Comparison of ENCODE assay signal across 29 cellular contexts in genomic region chr9:94931725-94932124, GRCh38.
DNase-seq lines count a peak whose midpoint lies in the region; ATAC-seq and TF ChIP-seq lines count a peak whose summit lies in the region.
"Had no signal": no experiment of that assay in that cellular context is flagged by ENCODE, and none has a peak within 500 bp of the region (broad histone marks: within the 10 kb centered on the region; RNA-seq: fewer than 3 reads in every experiment).

No MANE protein-coding gene starts in this region.

- no peak overlapping the region for H4K8ac ChIP-seq in mesenchymal stem cell (ENCODE audit: low read length)

- no peaks in the 10 kb centered on the region for H3K9me3 ChIP-seq in mesenchymal stem cell (ENCODE audit: control insufficient read depth, low read length)
- H3K9me3 ChIP-seq in transverse colon: no peaks in the 10 kb centered on the region
- H3K9me3 ChIP-seq: lower lobe of right lung, ovary, upper lobe of right lung had no signal

- intact Hi-C loops in transverse colon (cut with DNase I; ENCODE audit: low total_unique reads): no loop called here

- in situ Hi-C loops in transverse colon (cut with MboI; ENCODE audit: low pct_ligation_motif_present in 1 of 4, low pct_unique_long_range_greater_than_20kb in 1 of 4, low sequenced_read_pairs in 3 of 4): loop anchor here in 1 of 4 donors (25.0 kb wide), 1 partner anchor 94 kb away; no protein-coding TSS in a partner anchor

- peaks cover 2% of the 10 kb centered on the region for H3K36me3 Mint-ChIP-seq in activated T-cell treated with anti-CD3 and anti-CD28 coated beads, Interleukin-2, amount 50 U/mL, for 24 hours (ENCODE audit: low read depth)
- no peaks in the 10 kb centered on the region for H3K36me3 Mint-ChIP-seq in activated T-cell treated with anti-CD3 and anti-CD28 coated beads, Interleukin-2, amount 50 U/mL, for 72 hours (ENCODE audit: insufficient read depth in 2 of 2)

- H2BK12ac ChIP-seq in mesenchymal stem cell (ENCODE audit: low read length in 2 of 2): no peak overlapping the region

- DNase-seq in activated T-cell treated with anti-CD3 and anti-CD28 coated beads, Interleukin-2, amount 50 U/mL, for 24 hours: no peak
- no peak for DNase-seq in activated T-cell treated with anti-CD3 and anti-CD28 coated beads, Interleukin-2, amount 50 U/mL, for 72 hours
- DNase-seq in astrocyte of the hippocampus (ENCODE audit: low read depth, low spot score) (peak; percentile 37), mesenchymal stem cell (no peak), transverse colon (no peak), occipital lobe (lab: John Stamatoyannopoulos, UW) (no peak), NCI-H69 (lab: John Stamatoyannopoulos, UW) (no peak)
- DNase-seq: activated CD4-positive, alpha-beta memory T cell treated with anti-CD3 and anti-CD28 coated beads, Interleukin-2, amount 10 ng/mL, durations not matched to agents 7 days and 5 days; activated CD4-positive, alpha-beta T cell treated with anti-CD3 and anti-CD28 coated beads for 1 hour; activated CD8-positive, alpha-beta memory T cell treated with anti-CD3 and anti-CD28 coated beads, Interleukin-2, amount 50 U/mL, for 4 hours; activated naive CD4-positive, alpha-beta T cell treated with anti-CD3 and anti-CD28 coated beads, Interleukin-2, amount 50 U/mL, for 16 hours; amniotic stem cell; C1 segment of cervical spinal cord; cortex of kidney; effector memory CD4-positive, alpha-beta T cell; lower lobe of right lung; NCI-H1092; NCI-H1694; NCI-H2171; NCI-H524; retina; SHP77; upper lobe of right lung had no signal

- TF ChIP-seq CTCF in transverse colon (IDR thresholded peaks at IDR 0.05): no peak

- H3K27ac ChIP-seq in mesenchymal stem cell (ENCODE audit: low read length, poor library complexity, severe bottlenecking): no peak overlapping the region
- H3K27ac ChIP-seq in transverse colon: peak overlapping the region; percentile 42 to 73 (median 67)
- H3K27ac ChIP-seq: 22Rv1, lower lobe of right lung, ovary, upper lobe of right lung had no signal

- H3K36me3 ChIP-seq in mesenchymal stem cell (ENCODE audit: control insufficient read depth in 1 of 2, insufficient read depth in 2 of 2, low read depth in 1 of 2, low read length in 2 of 2) (peaks cover 0 to 23% of the 10 kb centered on the region in 2 experiments), transverse colon (no peaks in the 10 kb centered on the region)
- H3K36me3 ChIP-seq: lower lobe of right lung, ovary, upper lobe of right lung had no signal

- no peak overlapping the region for H2BK120ac ChIP-seq in mesenchymal stem cell (ENCODE audit: low read depth, low read length)

- H2BK15ac ChIP-seq in mesenchymal stem cell (ENCODE audit: low read depth, poor library complexity, severe bottlenecking): no peak overlapping the region

- 89% methylated on average over 4 of the region's 6 CpGs for WGBS in mesenchymal stem cell
- WGBS in transverse colon (ENCODE audit: low coverage in 1 of 2), 2 donors: 71 to 74% methylated on average over 4 to 6 of the region's 6 CpGs

- no peak overlapping the region for H3K14ac ChIP-seq in mesenchymal stem cell (ENCODE audit: low read length in 2 of 2)

- H3K4me1 Mint-ChIP-seq in activated T-cell treated with anti-CD3 and anti-CD28 coated beads, Interleukin-2, amount 50 U/mL, for 24 hours (ENCODE audit: low read depth): no peaks in the 10 kb centered on the region
- no peaks in the 10 kb centered on the region for H3K4me1 Mint-ChIP-seq in activated T-cell treated with anti-CD3 and anti-CD28 coated beads, Interleukin-2, amount 50 U/mL, for 72 hours (ENCODE audit: low read depth)
- H3K4me1 Mint-ChIP-seq: activated CD4-positive, alpha-beta memory T cell treated with anti-CD3 and anti-CD28 coated beads, Interleukin-2, amount 10 ng/mL, durations not matched to agents 7 days and 5 days; stimulated activated memory B cell treated with anti-CD40 and anti-IgM and Interleukin-4, amounts not matched to agents 10 μg/mL and 1 μg/mL and 100 μg/mL, for 72 hours had no signal

- H3K79me1 ChIP-seq in mesenchymal stem cell (replicated peaks; ENCODE audit: low read length, poor library complexity, severe bottlenecking): peaks cover 33% of the 10 kb centered on the region

- H2AFZ ChIP-seq in mesenchymal stem cell (ENCODE audit: low read depth, low read length): no peak overlapping the region

- no peak overlapping the region for H4K91ac ChIP-seq in mesenchymal stem cell (ENCODE audit: low read length)

- no peaks in the 10 kb centered on the region for H3K27me3 Mint-ChIP-seq in activated T-cell treated with anti-CD3 and anti-CD28 coated beads, Interleukin-2, amount 50 U/mL, for 24 hours
- H3K27me3 Mint-ChIP-seq in activated T-cell treated with anti-CD3 and anti-CD28 coated beads, Interleukin-2, amount 50 U/mL, for 72 hours (ENCODE audit: low read depth): no peaks in the 10 kb centered on the region
- H3K27me3 Mint-ChIP-seq: activated CD4-positive, alpha-beta memory T cell treated with anti-CD3 and anti-CD28 coated beads, Interleukin-2, amount 10 ng/mL, durations not matched to agents 7 days and 5 days; stimulated activated memory B cell treated with anti-CD40 and anti-IgM and Interleukin-4, amounts not matched to agents 10 μg/mL and 1 μg/mL and 100 μg/mL, for 72 hours had no signal

- no peak for TF ChIP-seq POLR2A in transverse colon (IDR thresholded peaks at IDR 0.05)

- no peak overlapping the region for H3K9ac ChIP-seq in mesenchymal stem cell (ENCODE audit: low read length)

- no peaks in the 10 kb centered on the region for H3K27me3 ChIP-seq in mesenchymal stem cell (ENCODE audit: control insufficient read depth in 1 of 2, insufficient read depth in 1 of 2, low read length in 2 of 2)
- no peaks in the 10 kb centered on the region for H3K27me3 ChIP-seq in transverse colon
- H3K27me3 ChIP-seq: ovary, upper lobe of right lung had no signal

- H3K4me1 ChIP-seq in mesenchymal stem cell (ENCODE audit: control insufficient read depth, insufficient read depth, low read depth, low read length) (peaks cover 25% of the 10 kb centered on the region), transverse colon (peaks cover 0 to 36% (median 12%) of the 10 kb centered on the region in 4 donors)

- H3K4me2 ChIP-seq in mesenchymal stem cell (ENCODE audit: low read length, poor library complexity, severe bottlenecking): no peak overlapping the region

- no peak overlapping the region for H2BK5ac ChIP-seq in mesenchymal stem cell (ENCODE audit: low read depth, low read length, poor library complexity, severe bottlenecking)

- peak overlapping the region; percentile 7 for H3K27ac Mint-ChIP-seq in activated T-cell treated with anti-CD3 and anti-CD28 coated beads, Interleukin-2, amount 50 U/mL, for 24 hours
- H3K27ac Mint-ChIP-seq in activated T-cell treated with anti-CD3 and anti-CD28 coated beads, Interleukin-2, amount 50 U/mL, for 72 hours: no peak overlapping the region
- H3K27ac Mint-ChIP-seq: activated CD4-positive, alpha-beta memory T cell treated with anti-CD3 and anti-CD28 coated beads, Interleukin-2, amount 10 ng/mL, durations not matched to agents 7 days and 5 days; stimulated activated memory B cell treated with anti-CD40 and anti-IgM and Interleukin-4, amounts not matched to agents 10 μg/mL and 1 μg/mL and 100 μg/mL, for 72 hours; T-helper 2 cell treated with Interferon-gamma antibody and Interleukin-4, amounts not matched to agents 5 μg/mL and 100 μg/mL, for 36 hours had no signal

- H3K4ac ChIP-seq in mesenchymal stem cell (ENCODE audit: low read depth in 1 of 2, low read length in 2 of 2): no peak overlapping the region

- no peak overlapping the region for H3K4me3 Mint-ChIP-seq in activated T-cell treated with anti-CD3 and anti-CD28 coated beads, Interleukin-2, amount 50 U/mL, for 24 hours
- no peak overlapping the region for H3K4me3 Mint-ChIP-seq in activated T-cell treated with anti-CD3 and anti-CD28 coated beads, Interleukin-2, amount 50 U/mL, for 72 hours
- H3K4me3 Mint-ChIP-seq: activated CD4-positive, alpha-beta memory T cell treated with anti-CD3 and anti-CD28 coated beads, Interleukin-2, amount 10 ng/mL, durations not matched to agents 7 days and 5 days; stimulated activated memory B cell treated with anti-CD40 and anti-IgM and Interleukin-4, amounts not matched to agents 10 μg/mL and 1 μg/mL and 100 μg/mL, for 72 hours; T-helper 2 cell treated with Interferon-gamma antibody and Interleukin-4, amounts not matched to agents 5 μg/mL and 100 μg/mL, for 36 hours had no signal

- no peak for TF ChIP-seq EP300 in transverse colon (IDR thresholded peaks at IDR 0.05; ENCODE audit: low read depth)

- H3K23ac ChIP-seq in mesenchymal stem cell (ENCODE audit: low read length in 2 of 2): no peak overlapping the region

- no peaks in the 10 kb centered on the region for H3K9me3 Mint-ChIP-seq in activated T-cell treated with anti-CD3 and anti-CD28 coated beads, Interleukin-2, amount 50 U/mL, for 24 hours
- no peaks in the 10 kb centered on the region for H3K9me3 Mint-ChIP-seq in activated T-cell treated with anti-CD3 and anti-CD28 coated beads, Interleukin-2, amount 50 U/mL, for 72 hours
- H3K9me3 Mint-ChIP-seq: activated CD4-positive, alpha-beta memory T cell treated with anti-CD3 and anti-CD28 coated beads, Interleukin-2, amount 10 ng/mL, durations not matched to agents 7 days and 5 days; stimulated activated memory B cell treated with anti-CD40 and anti-IgM and Interleukin-4, amounts not matched to agents 10 μg/mL and 1 μg/mL and 100 μg/mL, for 72 hours; T-helper 2 cell treated with Interferon-gamma antibody and Interleukin-4, amounts not matched to agents 5 μg/mL and 100 μg/mL, for 36 hours had no signal

- peak overlapping the region; percentile 89 for H2AK5ac ChIP-seq in mesenchymal stem cell (ENCODE audit: low read length, severe bottlenecking)

- H3K4me3 ChIP-seq in mesenchymal stem cell (ENCODE audit: insufficient read depth in 1 of 2, low read depth in 1 of 2, low read length in 2 of 2) (no peak overlapping the region), transverse colon (no peak overlapping the region)
- H3K4me3 ChIP-seq: lower lobe of right lung, ovary, upper lobe of right lung had no signal

- ATAC-seq in activated T-cell treated with anti-CD3 and anti-CD28 coated beads, Interleukin-2, amount 50 U/mL, for 72 hours (replicated peaks in 1 of 2): no peak
- no peak for ATAC-seq in HG03457 (IDR thresholded peaks at IDR 0.05; ENCODE audit: unreplicated experiment)
- ATAC-seq: HCT116; lower lobe of right lung; stimulated activated memory B cell treated with anti-CD40 and anti-IgM and Interleukin-4, amounts not matched to agents 10 μg/mL and 1 μg/mL and 100 μg/mL, for 72 hours; upper lobe of right lung had no signal

- no peak overlapping the region for H3K18ac ChIP-seq in mesenchymal stem cell (ENCODE audit: low read depth in 1 of 2, low read length in 2 of 2)
